20 cellular contexts compared by ENCODE assay signal in the genomic region with DNA sequence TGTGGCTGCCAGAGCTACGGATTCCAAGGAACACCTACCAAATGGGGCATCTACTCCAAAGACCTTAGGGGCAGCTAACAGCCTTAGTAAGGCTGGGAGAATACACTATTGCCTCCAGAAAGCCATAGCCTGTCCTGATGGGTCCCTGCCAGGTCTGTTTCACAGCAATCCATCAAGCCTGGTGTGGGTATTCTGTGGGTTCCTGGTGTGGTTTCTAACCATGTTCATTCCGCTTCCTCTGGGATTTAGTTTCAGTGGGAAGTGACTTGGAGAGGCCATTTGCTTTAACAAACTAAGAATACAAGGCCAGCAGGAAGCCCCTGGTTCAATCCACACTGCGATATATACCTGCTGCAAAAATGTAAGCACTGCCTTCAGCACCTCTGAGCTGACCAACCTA.
"Had no signal": no experiment of that assay in that cellular context is flagged by ENCODE, and none has a peak within 500 bp of the region (broad histone marks: within the 10 kb centered on the region; RNA-seq: fewer than 3 reads in every experiment).

No MANE protein-coding gene starts in this region.

- H3K27ac ChIP-seq: epithelial cell of prostate, gastrocnemius medialis, lower lobe of right lung, prostate gland, right atrium auricular region, thoracic aorta, tibial nerve, upper lobe of left lung had no signal

- ATAC-seq: esophagus mucosa; gastrocnemius medialis; left ventricle myocardium superior; lower lobe of right lung; natural killer cell treated with Interleukin-12 subunit alpha and Interleukin-12 subunit beta and Interleukin-15 and Interleukin-18, amount 100 ng/mL, for 72 hours; sciatic nerve; stimulated activated effector memory CD8-positive, alpha-beta T cell treated with anti-CD3 and anti-CD28 coated beads, Interleukin-12 subunit alpha, Interleukin-12 subunit beta, amount 100 ng/mL, for 72 hours had no signal

- H3K27me3 ChIP-seq: gastrocnemius medialis, right atrium auricular region, tibial nerve, upper lobe of left lung had no signal

- H3K4me3 ChIP-seq: gastrocnemius medialis, lower lobe of right lung, prostate gland, right atrium auricular region, thoracic aorta, tibial nerve, upper lobe of left lung had no signal

- H3K9me3 ChIP-seq: gastrocnemius medialis, lower lobe of right lung, prostate gland, right atrium auricular region, thoracic aorta, tibial nerve, upper lobe of left lung had no signal

- DNase-seq: effector CD8-positive, alpha-beta T cell; endodermal cell; foreskin fibroblast; gastrocnemius medialis; head of caudate nucleus; left ventricle myocardium superior; lower lobe of right lung; naive B cell; stimulated activated CD4-positive, alpha-beta T cell treated with anti-CD3 and anti-CD28 coated beads, Interleukin-2, amount 100 ng/mL, for 24 hours; stimulated activated CD4-positive, alpha-beta T cell treated with anti-CD3 and anti-CD28 coated beads, Interleukin-4, amount 100 ng/mL, for 24 hours; upper lobe of left lung had no signal

- H3K36me3 ChIP-seq: gastrocnemius medialis, lower lobe of right lung, prostate gland, right atrium auricular region, thoracic aorta, upper lobe of left lung had no signal

- H3K4me1 ChIP-seq: lower lobe of right lung, prostate gland, tibial nerve had no signal
